Comparison of ENCODE assay signal across 2 cellular contexts in genomic region chr19:4284974-4285373, GRCh38.
A peak's percentile ranks its signal among the peaks of the same experiment; 100 is the strongest.
TF ChIP-seq lines count a peak whose summit lies in the region.

No MANE protein-coding gene starts in this region.

TF ChIP-seq in HCT116, 20 proteins besides CTCF, POLR2A, EP300 and RAD21:
- no peak for TF ChIP-seq JUND (IDR thresholded peaks at IDR 0.05)
- no peak for TF ChIP-seq TCF7L2 (IDR thresholded peaks at IDR 0.05; ENCODE audit: borderline replicate concordance, extremely low read depth, insufficient read depth, insufficient read length)
- TF ChIP-seq CBX3 (IDR thresholded peaks at IDR 0.05; ENCODE audit: low read depth), result no peak
- no peak for TF ChIP-seq SP1 (IDR thresholded peaks at IDR 0.05; ENCODE audit: low read depth)
- TF ChIP-seq ATF3 (IDR thresholded peaks at IDR 0.05), result no peak
- TF ChIP-seq ZBTB33 (IDR thresholded peaks at IDR 0.05; ENCODE audit: extremely low read depth, insufficient replicate concordance, low read length), result no peak
- no peak for TF ChIP-seq ZFX (IDR thresholded peaks at IDR 0.05)
- no peak for TF ChIP-seq SIN3A (IDR thresholded peaks at IDR 0.05; ENCODE audit: low read depth)

TF ChIP-seq in H1, 55 proteins besides CTCF, POLR2A, EP300 and RAD21:
- TF ChIP-seq KDM1A (IDR thresholded peaks at IDR 0.05; ENCODE audit: borderline replicate concordance, low read length) (peak; percentile 59; the same call in 1 of the 2 replicates), MAX (IDR thresholded peaks at IDR 0.05) (no peak), SUZ12 (IDR thresholded peaks at IDR 0.05; ENCODE audit: low read length) (no peak), YY1 (IDR thresholded peaks at IDR 0.05; ENCODE audit: low read depth, low read length) (no peak)
